18 cellular contexts compared by ENCODE assay signal in the genomic region with DNA sequence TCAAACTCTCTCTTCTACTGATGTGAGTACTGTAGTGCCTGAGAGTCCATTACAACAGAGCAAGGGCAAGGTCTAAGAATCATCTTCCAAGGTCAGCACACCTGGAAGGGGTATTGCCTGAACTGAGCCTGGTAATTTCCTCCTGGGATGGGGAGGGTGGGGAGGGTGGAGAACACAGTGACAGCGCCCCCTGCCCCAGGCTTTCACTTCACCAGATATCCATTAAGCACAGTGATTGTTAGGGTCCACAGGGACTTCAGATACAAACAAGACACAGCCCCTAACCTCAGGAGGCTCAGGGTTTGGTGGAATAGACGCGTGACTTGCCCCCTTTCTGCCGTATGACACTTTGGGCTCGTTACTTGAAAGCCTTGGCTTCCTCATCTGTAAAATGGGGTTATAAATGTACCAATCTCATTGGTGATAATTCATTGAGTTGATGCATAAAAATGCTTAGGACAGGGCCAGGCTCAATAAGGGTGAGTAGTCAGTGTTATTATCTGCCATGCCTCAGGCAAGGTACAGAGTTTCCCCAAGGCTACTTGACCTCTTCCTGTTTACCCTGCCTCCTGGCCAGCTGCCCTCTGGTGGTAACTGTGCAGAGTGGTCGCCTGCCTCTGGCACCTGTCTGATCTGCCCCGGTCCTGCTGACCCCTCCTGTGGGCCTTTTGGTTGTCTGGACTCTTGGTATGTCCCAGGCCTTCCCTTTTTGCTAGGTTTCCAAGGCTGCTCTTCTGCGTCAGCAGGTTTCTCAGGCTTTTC. TPM values are rescaled to one million over a fixed set of nuclear protein-coding genes. Genes with fewer than 3 reads are reported as not detected.
DNase-seq lines count a peak whose midpoint lies in the region; ATAC-seq and TF ChIP-seq lines count a peak whose summit lies in the region.
"Had no signal": no experiment of that assay in that cellular context is flagged by ENCODE, and none has a peak within 500 bp of the region (broad histone marks: within the 10 kb centered on the region; RNA-seq: fewer than 3 reads in every experiment).

No MANE protein-coding gene starts in this region.

- POLR2A ChIA-PET in activated CD4-positive, alpha-beta memory T cell treated with anti-CD3 and anti-CD28 coated beads for 36 hours (lab: Charles Lee) = no interaction called here

- H3K9me3 ChIP-seq in SJCRH30 (replicated peaks) = no peaks in the 10 kb centered on the region
- H3K9me3 ChIP-seq: ascending aorta, gastroesophageal sphincter, right atrium auricular region had no signal

- H3K36me3 ChIP-seq in SJCRH30 = no peaks in the 10 kb centered on the region
- H3K36me3 ChIP-seq: ascending aorta, gastroesophageal sphincter, right atrium auricular region had no signal

- no peak overlapping the region for H3K27ac ChIP-seq in SJCRH30
- H3K27ac ChIP-seq: ascending aorta, gastroesophageal sphincter, right atrium auricular region had no signal

- no peaks in the 10 kb centered on the region for H3K36me3 Mint-ChIP-seq in activated CD4-positive, alpha-beta memory T cell treated with anti-CD3 and anti-CD28 coated beads for 36 hours
- H3K36me3 Mint-ChIP-seq: stimulated activated naive B cell treated with anti-CD40 and anti-IgM and Interleukin-4, amounts not matched to agents 10 μg/mL and 1 μg/mL and 100 μg/mL, for 72 hours had no signal

- no peaks in the 10 kb centered on the region for H3K4me1 Mint-ChIP-seq in activated CD4-positive, alpha-beta memory T cell treated with anti-CD3 and anti-CD28 coated beads for 36 hours (ENCODE audit: low read depth)
- H3K4me1 Mint-ChIP-seq: stimulated activated naive B cell treated with anti-CD40 and anti-IgM and Interleukin-4, amounts not matched to agents 10 μg/mL and 1 μg/mL and 100 μg/mL, for 72 hours had no signal

- H3K27me3 ChIP-seq in SJCRH30 = no peaks in the 10 kb centered on the region; the same call in 1 of the 2 replicates
- H3K27me3 ChIP-seq: ascending aorta, right atrium auricular region had no signal

- ATAC-seq in esophagus mucosa (peak; percentile 13), GM21447 (IDR thresholded peaks at IDR 0.05; ENCODE audit: unreplicated experiment) (no peak)
- ATAC-seq: gastroesophageal sphincter had no signal

- H3K27ac Mint-ChIP-seq in activated CD4-positive, alpha-beta memory T cell treated with anti-CD3 and anti-CD28 coated beads for 36 hours = no peak overlapping the region
- H3K27ac Mint-ChIP-seq: activated T-cell treated with anti-CD3 and anti-CD28 coated beads, Interleukin-2, amount 50 U/mL, for 24 hours; stimulated activated naive B cell treated with anti-CD40 and anti-IgM and Interleukin-4, amounts not matched to agents 10 μg/mL and 1 μg/mL and 100 μg/mL, for 72 hours had no signal

- no peak overlapping the region for H3K4me3 ChIP-seq in GM12875 (ENCODE audit: low read depth, low read length)
- no peak overlapping the region for H3K4me3 ChIP-seq in SJCRH30
- H3K4me3 ChIP-seq: ascending aorta, gastroesophageal sphincter, right atrium auricular region had no signal

- no peaks in the 10 kb centered on the region for H3K9me3 Mint-ChIP-seq in activated CD4-positive, alpha-beta memory T cell treated with anti-CD3 and anti-CD28 coated beads for 36 hours
- H3K9me3 Mint-ChIP-seq: activated T-cell treated with anti-CD3 and anti-CD28 coated beads, Interleukin-2, amount 50 U/mL, for 24 hours; stimulated activated naive B cell treated with anti-CD40 and anti-IgM and Interleukin-4, amounts not matched to agents 10 μg/mL and 1 μg/mL and 100 μg/mL, for 72 hours had no signal

- H3K4me1 ChIP-seq in SJCRH30 = no peaks in the 10 kb centered on the region
- H3K4me1 ChIP-seq: ascending aorta, gastroesophageal sphincter, right atrium auricular region had no signal

- H3K4me3 Mint-ChIP-seq in activated CD4-positive, alpha-beta memory T cell treated with anti-CD3 and anti-CD28 coated beads for 36 hours = no peak overlapping the region
- H3K4me3 Mint-ChIP-seq: activated T-cell treated with anti-CD3 and anti-CD28 coated beads, Interleukin-2, amount 50 U/mL, for 24 hours; stimulated activated naive B cell treated with anti-CD40 and anti-IgM and Interleukin-4, amounts not matched to agents 10 μg/mL and 1 μg/mL and 100 μg/mL, for 72 hours had no signal

- CTCF ChIA-PET in activated CD4-positive, alpha-beta memory T cell treated with anti-CD3 and anti-CD28 coated beads for 36 hours (lab: Charles Lee) = no interaction called here

- DNase-seq in AML-193 (lab: John Stamatoyannopoulos, UW) = peak; percentile 15 to 31
- peak; percentile 27 for DNase-seq in SJCRH30
- DNase-seq in T1000 (lab: John Stamatoyannopoulos, UW) = no peak
- DNase-seq in activated CD4-positive, alpha-beta memory T cell treated with anti-CD3 and anti-CD28 coated beads for 36 hours = no peak
- no peak for DNase-seq in NCI-H187 treated with DMSO at 0.1 percent for 48 hours (lab: John Stamatoyannopoulos, UW)
- DNase-seq: activated CD4-positive, alpha-beta T cell treated with anti-CD3 and anti-CD28 coated beads for 1 hour; activated T-cell treated with anti-CD3 and anti-CD28 coated beads, Interleukin-2, amount 50 U/mL, for 24 hours; kidney glomerular epithelial cell; NCI-H1436 treated with DMSO at 0.1 percent for 48 hours; NCI-H748 treated with DMSO at 0.1 percent for 48 hours; stimulated activated CD4-positive, alpha-beta T cell treated with anti-CD3 and anti-CD28 coated beads, Interleukin-4, amount 100 ng/mL, for 24 hours; stimulated activated naive B cell treated with anti-CD40 and anti-IgM and Interleukin-4, amounts not matched to agents 10 μg/mL and 1 μg/mL and 100 μg/mL, for 72 hours had no signal

- TF ChIP-seq CTCF in GM12875 (IDR thresholded peaks at IDR 0.05; ENCODE audit: borderline replicate concordance, insufficient read depth, low read depth, low read length) = peak; percentile 40; the same call in 1 of the 2 replicates

- intact Hi-C loops in activated CD4-positive, alpha-beta memory T cell treated with anti-CD3 and anti-CD28 coated beads for 36 hours (cut with micrococcal nuclease) = no loop called here

- peaks cover 4% of the 10 kb centered on the region for H3K27me3 Mint-ChIP-seq in activated CD4-positive, alpha-beta memory T cell treated with anti-CD3 and anti-CD28 coated beads for 36 hours
- H3K27me3 Mint-ChIP-seq: activated T-cell treated with anti-CD3 and anti-CD28 coated beads, Interleukin-2, amount 50 U/mL, for 24 hours had no signal

RNA-seq across cellular contexts. Expression of a gene that starts 13.1 kb away (rescaled TPM):
- total RNA-seq in SJCRH30 (2014; rRNA removed; shearing (Covaris generic)) = 81.6 and 86.8 TPM in 2 replicates
- 63.9 TPM for total RNA-seq in esophagus mucosa
- total RNA-seq in activated CD4-positive, alpha-beta memory T cell treated with anti-CD3 and anti-CD28 coated beads for 36 hours = 100 to 1,000 TPM in 1 of 2 experiments, 10 to 100 TPM in 1; 87.9 to 103 TPM

Comparison
In these comparisons a context has a peak if more than half of its experiments do, and no peak if none do; other contexts are left out.
1. DNase-seq: peak in AML-193 (2 of 2) and SJCRH30 (2 of 2); none in T1000 (single experiment), activated CD4-positive, alpha-beta memory T cell treated with anti-CD3 and anti-CD28 coated beads for 36 hours (single experiment) and NCI-H187 treated with DMSO at 0.1 percent for 48 hours (single experiment).